15 cellular contexts compared by ENCODE assay signal in the genomic region with DNA sequence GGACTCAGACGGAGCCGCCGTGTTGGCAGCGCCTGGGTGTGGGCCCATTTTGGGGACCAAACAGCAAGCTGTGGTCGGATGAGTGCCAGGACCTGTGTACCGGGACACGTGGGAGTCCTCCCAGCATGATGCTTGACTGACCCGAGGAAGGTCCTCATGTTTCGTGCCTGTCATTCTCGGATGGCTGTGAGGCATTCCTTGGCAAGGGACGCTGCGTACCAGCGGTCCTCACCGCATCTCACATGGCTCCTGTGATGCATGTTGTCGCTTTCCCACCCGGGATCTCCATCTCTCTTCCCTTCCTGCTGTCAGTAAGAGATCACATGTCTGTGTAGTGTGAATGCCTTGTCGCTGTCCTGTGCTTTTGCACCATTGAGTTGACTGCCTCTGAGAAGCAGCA. TPM values are rescaled to one million over a fixed set of nuclear protein-coding genes. Genes with fewer than 3 reads are reported as not detected.
"Had no signal": no experiment of that assay in that cellular context is flagged by ENCODE, and none has a peak within 500 bp of the region (broad histone marks: within the 10 kb centered on the region; RNA-seq: fewer than 3 reads in every experiment).

No MANE protein-coding gene starts in this region.

RNA-seq across cellular contexts. Expression of a gene that starts 40.0 kb away (rescaled TPM):
- total RNA-seq: activated B cell treated with CpG ODN at 0.5 μM for 24 hours; activated CD4-positive, alpha-beta memory T cell treated with anti-CD3 and anti-CD28 coated beads for 36 hours; activated CD4-positive, alpha-beta memory T cell treated with anti-CD3 and anti-CD28 coated beads, Interleukin-2, amount 10 ng/mL, durations not matched to agents 7 days and 5 days; activated CD4-positive, alpha-beta T cell treated with anti-CD3 and anti-CD28 coated beads for 36 hours; activated CD4-positive, alpha-beta T cell treated with anti-CD3 and anti-CD28 coated beads, Interleukin-2, amount 10 ng/mL, durations not matched to agents 24 days and 14 days; activated CD4-positive, alpha-beta T cell treated with anti-CD3 and anti-CD28 coated beads, Interleukin-2, amount 10 ng/mL, durations not matched to agents 7 days and 5 days; activated CD8-positive, alpha-beta memory T cell treated with anti-CD3 and anti-CD28 coated beads for 36 hours; activated CD8-positive, alpha-beta memory T cell treated with anti-CD3 and anti-CD28 coated beads, Interleukin-2, amount 10 ng/mL, durations not matched to agents 7 days and 5 days; activated CD8-positive, alpha-beta T cell treated with anti-CD3 and anti-CD28 coated beads for 36 hours; activated CD8-positive, alpha-beta T cell treated with anti-CD3 and anti-CD28 coated beads, Interleukin-2, amount 10 ng/mL, durations not matched to agents 7 days and 5 days; T-cell; T-helper 1 cell treated with Interleukin-12 subunit alpha and Interleukin-12 subunit beta and Interleukin-4 antibody, amounts not matched to agents 30 ng/mL and 1 ng/mL, for 36 hours; T-helper 17 cell; T-helper 2 cell treated with Interferon-gamma antibody and Interleukin-4, amounts not matched to agents 100 ng/mL and 5 ng/mL, for 36 hours; WTC11 had no signal
